22 cellular contexts compared by ENCODE assay signal in the genomic region with DNA sequence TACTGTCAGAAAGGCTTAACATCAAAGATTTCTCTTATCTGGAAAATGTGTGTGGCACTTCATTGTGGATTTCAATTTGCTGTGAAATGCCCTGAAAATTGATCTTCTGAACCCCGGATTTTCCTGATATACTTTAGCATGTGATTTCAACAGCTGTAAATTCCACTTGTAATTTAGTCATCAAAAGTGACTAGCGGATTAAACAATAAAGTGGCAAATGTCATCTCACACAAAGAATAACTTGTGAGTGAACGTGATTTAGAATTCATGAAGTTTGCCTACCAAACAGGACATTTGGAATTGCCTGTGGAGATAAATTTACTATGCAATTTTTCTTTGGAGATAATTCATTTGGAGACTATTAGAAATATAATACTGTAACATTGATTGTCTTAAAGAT.
"Had no signal": no experiment of that assay in that cellular context is flagged by ENCODE, and none has a peak within 500 bp of the region (broad histone marks: within the 10 kb centered on the region; RNA-seq: fewer than 3 reads in every experiment).

No MANE protein-coding gene starts in this region.

- H3K27ac ChIP-seq: heart left ventricle, hepatocyte, left ventricle myocardium inferior, ovary, spleen, suprapubic skin, thoracic aorta, tibial artery, upper lobe of right lung had no signal

- H3K27me3 ChIP-seq: heart left ventricle, hepatocyte, ovary, spleen, suprapubic skin, tibial artery, upper lobe of right lung had no signal

- H3K36me3 ChIP-seq: heart left ventricle, left ventricle myocardium inferior, ovary, spleen, suprapubic skin, thoracic aorta, tibial artery, upper lobe of right lung had no signal

- H3K4me3 ChIP-seq: heart left ventricle, hepatocyte, left ventricle myocardium inferior, lung, ovary, spleen, suprapubic skin, thoracic aorta, tibial artery, upper lobe of right lung had no signal

- ATAC-seq: heart left ventricle; natural killer cell; right cardiac atrium; sciatic nerve; stimulated activated effector memory CD8-positive, alpha-beta T cell treated with anti-CD3 and anti-CD28 coated beads, Interleukin-12 subunit alpha, Interleukin-12 subunit beta, amount 100 ng/mL, for 72 hours; upper lobe of right lung had no signal

- H3K4me1 ChIP-seq: left ventricle myocardium inferior, suprapubic skin had no signal

- DNase-seq: heart left ventricle; islet precursor cell; left ventricle myocardium inferior; naive B cell; natural killer cell; nucleus accumbens; ovary; retina; right cardiac atrium; small intestine; spleen; stimulated activated CD4-positive, alpha-beta T cell treated with anti-CD3 and anti-CD28 coated beads, Interleukin-4, amount 100 ng/mL, for 24 hours; stimulated activated naive CD4-positive, alpha-beta T cell; tibial artery; trophoblast cell; upper lobe of right lung had no signal

- H3K4me2 ChIP-seq: hepatocyte had no signal

- H2AFZ ChIP-seq: hepatocyte had no signal

- H3K79me2 ChIP-seq: hepatocyte had no signal

- H3K9me3 ChIP-seq: heart left ventricle, left ventricle myocardium inferior, ovary, spleen, suprapubic skin, thoracic aorta, tibial artery, upper lobe of right lung had no signal
